Comparison of ENCODE assay signal across 8 cellular contexts in the genomic region with DNA sequence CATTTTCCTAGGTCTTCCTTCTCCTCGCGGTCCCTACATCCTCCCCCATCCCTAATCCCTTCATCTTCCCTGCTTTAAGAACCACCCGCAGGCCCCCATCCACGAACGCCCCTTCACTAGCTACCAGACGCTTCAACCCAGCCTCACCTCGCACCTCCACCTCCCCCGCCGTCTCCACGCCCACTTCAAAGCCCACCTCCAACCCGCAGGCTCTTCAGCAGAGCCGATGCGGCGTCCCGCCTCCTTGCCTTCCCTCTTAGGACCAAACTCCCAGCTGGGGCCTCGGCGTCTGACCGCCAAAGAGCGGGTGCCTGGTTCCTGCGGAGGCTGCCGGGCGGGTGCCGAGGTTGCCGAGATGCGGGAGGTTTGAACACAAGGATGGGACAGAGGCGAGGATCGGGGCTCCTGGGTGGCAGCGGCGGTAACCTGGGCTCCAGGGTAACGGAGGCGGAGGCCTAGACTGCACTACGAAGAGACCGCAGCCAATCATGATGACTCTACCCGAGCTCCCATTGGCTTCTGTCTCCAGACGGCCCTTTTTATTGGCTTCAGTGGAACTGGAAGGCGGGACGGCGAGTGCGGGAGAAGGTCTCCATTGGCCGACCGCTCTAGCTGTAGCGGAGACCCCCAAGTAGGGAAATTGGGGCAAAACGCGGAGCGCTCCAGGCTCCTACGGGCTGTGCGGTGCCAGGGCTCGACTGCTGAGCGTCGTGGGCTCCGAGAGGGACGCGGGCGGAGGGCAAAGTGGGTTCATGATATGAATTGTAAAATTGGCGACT. TPM values are rescaled to one million over a fixed set of nuclear protein-coding genes. Genes with fewer than 3 reads are reported as not detected.
A peak's percentile ranks its signal among the peaks of the same experiment; 100 is the strongest.
DNase-seq lines count a peak whose midpoint lies in the region; ATAC-seq, FAIRE-seq and TF ChIP-seq lines count a peak whose summit lies in the region.

LCA5 (minus strand) TSS at position 462 of the 779 bp plus-strand sequence. CDS start 18,536 bp downstream, outside the sequence.

- H3K9me3 Mint-ChIP-seq in progenitor cell of endocrine pancreas (ENCODE audit: low read depth) = no peaks in the 10 kb centered on the region

- ATAC-seq in HG02642 (IDR thresholded peaks at IDR 0.05; ENCODE audit: poor library complexity, unreplicated experiment) (peak; percentile 100), upper lobe of right lung (peak; percentile 100)

- no peaks in the 10 kb centered on the region for H3K27me3 Mint-ChIP-seq in progenitor cell of endocrine pancreas

- no peak for TF ChIP-seq CTCF in ascending aorta (IDR thresholded peaks at IDR 0.05)
- no peak for TF ChIP-seq CTCF in right atrium auricular region (IDR thresholded peaks at IDR 0.05)
- TF ChIP-seq CTCF in progenitor cell of endocrine pancreas (IDR thresholded peaks at IDR 0.05; ENCODE audit: unreplicated experiment) = no peak
- no peak for TF ChIP-seq CTCF in upper lobe of right lung (IDR thresholded peaks at IDR 0.05)

- FAIRE-seq in GM12892 (lab: Jason Lieb, UNC) = peak; percentile 99

- H3K27ac ChIP-seq in ascending aorta (peak within 1 kb of the TSS; percentile 89 to 93), right atrium auricular region (peak within 1 kb of the TSS; percentile 91 to 93), upper lobe of right lung (peak within 1 kb of the TSS; percentile 92)

- no peak within 1 kb of the TSS for H3K27ac Mint-ChIP-seq in progenitor cell of endocrine pancreas

- DNase-seq in GM12892 (ENCODE audit: insufficient read length) (peak; percentile 72), NCI-H128 (lab: John Stamatoyannopoulos, UW; ENCODE audit: unreplicated experiment) (peak; percentile 92), T-helper 1 cell (peak; percentile 21 to 84 (median 67)), ascending aorta (ENCODE audit: low spot score in 2 of 2) (peak; percentile 82 to 96), right atrium auricular region (ENCODE audit: low spot score) (peak; percentile 95), progenitor cell of endocrine pancreas (ENCODE audit: low spot score, unreplicated experiment) (peak; percentile 81), upper lobe of right lung (peak; percentile 93)

- H3K4me3 ChIP-seq in ascending aorta (peak within 1 kb of the TSS; percentile 78 to 88), right atrium auricular region (peak within 1 kb of the TSS; percentile 69 to 81), upper lobe of right lung (peak within 1 kb of the TSS; percentile 66)

- H3K9me3 ChIP-seq in ascending aorta (no peaks in the 10 kb centered on the region), right atrium auricular region (no peaks in the 10 kb centered on the region), upper lobe of right lung (no peaks in the 10 kb centered on the region)

- intact Hi-C loops in ascending aorta (cut with DNase I) (loop anchor here (2.0 to 10.0 kb wide), 4 partner anchors 305 to 568 kb away; partner anchors contain the start of genes BCKDHB, HMGN3 and TTK), upper lobe of right lung (cut with DNase I) (no loop called here)

- H3K4me1 Mint-ChIP-seq in progenitor cell of endocrine pancreas (ENCODE audit: low read depth) = peaks cover 27% of the 10 kb centered on the region

- H3K4me3 Mint-ChIP-seq in progenitor cell of endocrine pancreas (ENCODE audit: low read depth) = no peak within 1 kb of the TSS

- H3K36me3 ChIP-seq in ascending aorta (no peaks in the 10 kb centered on the region), right atrium auricular region (no peaks in the 10 kb centered on the region), upper lobe of right lung (no peaks in the 10 kb centered on the region)

- H3K4me1 ChIP-seq in ascending aorta (no peaks in the 10 kb centered on the region), right atrium auricular region (peaks cover 0 to 9% of the 10 kb centered on the region in 2 donors), upper lobe of right lung (peaks cover 12% of the 10 kb centered on the region)

- H3K27me3 ChIP-seq in ascending aorta = no peaks in the 10 kb centered on the region
- H3K27me3 ChIP-seq in right atrium auricular region = no peaks in the 10 kb centered on the region
- H3K27me3 ChIP-seq in upper lobe of right lung = no peaks in the 10 kb centered on the region

- peak; percentile 69; the same call in 1 of the 2 replicates for TF ChIP-seq POLR2A in GM12892 (IDR thresholded peaks at IDR 0.05; ENCODE audit: low read depth, low read length)

- H3K36me3 Mint-ChIP-seq in progenitor cell of endocrine pancreas (ENCODE audit: insufficient read depth) = peaks cover 13% of the 10 kb centered on the region

RNA-seq across cellular contexts. Expression of gene LCA5, which starts in this region (rescaled TPM):
- 0.64 TPM for polyA plus RNA-seq in GM12892 (2012; ENCODE audit: missing spikeins)
- 7.2 TPM for total RNA-seq in ascending aorta
- 1 to 10 TPM; 2.6 to 2.7 TPM for total RNA-seq in right atrium auricular region
- 8.9 and 9.9 TPM in 2 replicates for total RNA-seq in progenitor cell of endocrine pancreas
- 5.4 TPM for total RNA-seq in upper lobe of right lung

Comparison
In these comparisons a context has a peak if more than half of its experiments do, and no peak if none do; other contexts are left out.
1. Peak in every context shown above with its lines: DNase-seq, ATAC-seq, H3K4me3 ChIP-seq and H3K27ac ChIP-seq.